ENCODE assay signal across 9 cellular contexts in the genomic region with DNA sequence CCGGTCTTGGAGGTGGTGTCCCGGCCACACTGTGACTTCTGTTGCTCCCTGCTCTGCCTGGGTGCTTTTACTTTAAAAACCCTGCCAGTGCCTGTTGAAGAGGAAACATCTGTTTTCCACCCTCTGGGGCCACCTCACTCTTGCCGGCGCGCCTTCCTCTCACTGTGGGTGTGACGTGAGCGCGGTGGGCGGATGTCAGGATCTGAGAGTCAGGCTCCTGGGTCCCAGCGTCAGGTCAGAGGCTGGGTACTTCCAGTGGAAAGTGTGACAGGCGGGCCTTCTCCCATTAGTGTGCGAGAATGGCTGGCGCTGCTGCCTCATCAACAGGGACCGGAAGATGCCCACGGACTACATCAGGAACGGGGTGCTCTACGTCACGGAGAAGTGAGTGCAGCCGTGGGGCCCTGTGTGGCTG. TPM values are rescaled to one million over a fixed set of nuclear protein-coding genes. Genes with fewer than 3 reads are reported as not detected.
DNase-seq lines count a peak whose midpoint lies in the region; ATAC-seq and TF ChIP-seq lines count a peak whose summit lies in the region.
"Had no signal": no experiment of that assay in that cellular context is flagged by ENCODE, and none has a peak within 500 bp of the region (broad histone marks: within the 10 kb centered on the region; RNA-seq: fewer than 3 reads in every experiment).

No MANE protein-coding gene starts in this region.

- H3K27ac ChIP-seq in neutrophil (peak overlapping the region; percentile 45), testis (no peak overlapping the region)

- H3K27me3 ChIP-seq in neutrophil: no peaks in the 10 kb centered on the region
- no peaks in the 10 kb centered on the region for H3K27me3 ChIP-seq in testis

- H3K27ac Mint-ChIP-seq in activated naive CD4-positive, alpha-beta T cell treated with anti-CD3 and anti-CD28 coated beads for 36 hours: peak overlapping the region; percentile 93
- H3K27ac Mint-ChIP-seq: HFFc6 had no signal

- peaks cover 15 to 16% of the 10 kb centered on the region in 2 experiments for H3K4me1 ChIP-seq in neutrophil (ENCODE audit: control insufficient read depth in 1 of 2, insufficient read depth in 1 of 2, low read depth in 1 of 2, low read length in 1 of 2)
- no peaks in the 10 kb centered on the region for H3K4me1 ChIP-seq in testis

- peaks cover 12% of the 10 kb centered on the region for H3K36me3 Mint-ChIP-seq in activated naive CD4-positive, alpha-beta T cell treated with anti-CD3 and anti-CD28 coated beads for 36 hours (ENCODE audit: low read depth)

- H3K9me3 Mint-ChIP-seq in activated naive CD4-positive, alpha-beta T cell treated with anti-CD3 and anti-CD28 coated beads for 36 hours: no peaks in the 10 kb centered on the region
- H3K9me3 Mint-ChIP-seq: HFFc6 had no signal

- no peak for TF ChIP-seq CTCF in neutrophil (IDR thresholded peaks at IDR 0.05)
- no peak for TF ChIP-seq CTCF in testis (IDR thresholded peaks at IDR 0.05)

- CTCF ChIA-PET in activated naive CD4-positive, alpha-beta T cell treated with anti-CD3 and anti-CD28 coated beads for 36 hours (lab: Charles Lee): interaction anchor here (1.5 kb wide), 1 partner anchor 111 kb away, joined by 4 read pairs; no protein-coding TSS in a partner anchor

- DNase-seq in T follicular helper cell (ENCODE audit: low read depth) (peak; percentile 87), testis (peak; percentile 30), NCI-H1694 treated with DMSO at 0.1 percent for 48 hours (lab: John Stamatoyannopoulos, UW) (no peak), SIG-M5 (lab: John Stamatoyannopoulos, UW) (no peak), NCI-H82 (lab: John Stamatoyannopoulos, UW) (no peak)
- peak; percentile 100 for DNase-seq in activated naive CD4-positive, alpha-beta T cell treated with anti-CD3 and anti-CD28 coated beads for 36 hours
- DNase-seq: HFFc6 had no signal

- peak overlapping the region; percentile 80 for H3K4me3 Mint-ChIP-seq in activated naive CD4-positive, alpha-beta T cell treated with anti-CD3 and anti-CD28 coated beads for 36 hours
- H3K4me3 Mint-ChIP-seq: HFFc6 had no signal

- peaks cover 54% of the 10 kb centered on the region for H3K4me1 Mint-ChIP-seq in activated naive CD4-positive, alpha-beta T cell treated with anti-CD3 and anti-CD28 coated beads for 36 hours (ENCODE audit: low read depth)

- intact Hi-C loops in activated naive CD4-positive, alpha-beta T cell treated with anti-CD3 and anti-CD28 coated beads for 36 hours (cut with micrococcal nuclease): loop anchor here (1.0 to 5.0 kb wide), 9 partner anchors 10 to 117 kb away; no protein-coding TSS in a partner anchor
- intact Hi-C loops in testis (cut with DNase I; ENCODE audit: low total_unique reads): no loop called here

- TF ChIP-seq POLR2A in testis (IDR thresholded peaks at IDR 0.05): no peak

- peaks cover 79% of the 10 kb centered on the region for H3K36me3 ChIP-seq in neutrophil
- H3K36me3 ChIP-seq in testis (ENCODE audit: low read depth, missing control alignments): no peaks in the 10 kb centered on the region

- no peak for ATAC-seq in GM21367 (IDR thresholded peaks at IDR 0.05; ENCODE audit: unreplicated experiment)

- H3K9me3 ChIP-seq in neutrophil (no peaks in the 10 kb centered on the region), testis (no peaks in the 10 kb centered on the region)

- 86 to 89% methylated on average over 19 of the region's 19 CpGs for WGBS in testis, 2 donors

- H3K27me3 Mint-ChIP-seq in activated naive CD4-positive, alpha-beta T cell treated with anti-CD3 and anti-CD28 coated beads for 36 hours (ENCODE audit: low read depth): no peaks in the 10 kb centered on the region

- H3K4me3 ChIP-seq in neutrophil (ENCODE audit: low read depth in 1 of 2, low read length in 1 of 2): peak overlapping the region; percentile 41 to 43
- H3K4me3 ChIP-seq in testis: no peak overlapping the region

RNA-seq across cellular contexts. Expression of a gene that starts 54.2 kb away (rescaled TPM):
- total RNA-seq in activated naive CD4-positive, alpha-beta T cell treated with anti-CD3 and anti-CD28 coated beads for 36 hours: 10 to 100 TPM; 34.3 to 35.4 TPM
- total RNA-seq in testis: 10 to 100 TPM; 61.2 to 81.5 TPM
- 20.8 TPM for polyA plus RNA-seq in testis (ENCODE audit: insufficient read depth, low read depth, low replicate concordance)

Comparison
In these comparisons a context has a peak if more than half of its experiments do, and no peak if none do; other contexts are left out.
1. DNase-seq: peak in T follicular helper cell (single experiment), activated naive CD4-positive, alpha-beta T cell treated with anti-CD3 and anti-CD28 coated beads for 36 hours (single experiment) and testis (single experiment); none in NCI-H1694 treated with DMSO at 0.1 percent for 48 hours (single experiment), SIG-M5 (single experiment) and NCI-H82 (single experiment).
2. H3K4me3 ChIP-seq: peak in neutrophil (2 of 2); none in testis (0 of 2).